Comparison of ENCODE assay signal across 12 cellular contexts in the genomic region with DNA sequence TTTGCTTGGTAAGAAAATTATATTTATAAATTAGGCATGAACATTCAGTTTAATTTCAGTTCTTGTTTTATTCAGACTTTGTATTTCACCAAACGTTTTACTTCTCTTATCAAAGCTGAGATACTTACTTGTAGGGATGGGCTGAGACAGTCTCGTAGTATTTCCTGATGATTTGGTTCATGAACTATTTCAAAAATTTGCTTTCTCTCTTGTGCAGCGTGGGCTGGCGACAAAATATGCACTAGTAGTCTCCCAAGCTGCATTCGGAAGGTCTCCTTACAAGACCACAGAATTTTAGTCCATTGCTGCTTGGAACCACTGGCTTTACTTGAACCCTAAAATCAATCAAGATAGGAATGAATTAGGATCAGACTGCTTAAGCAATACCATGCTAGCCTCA.
A peak's percentile ranks its signal among the peaks of the same experiment; 100 is the strongest.
DNase-seq lines count a peak whose midpoint lies in the region; ATAC-seq and TF ChIP-seq lines count a peak whose summit lies in the region.
"Had no signal": no experiment of that assay in that cellular context is flagged by ENCODE, and none has a peak within 500 bp of the region (broad histone marks: within the 10 kb centered on the region; RNA-seq: fewer than 3 reads in every experiment).

No MANE protein-coding gene starts in this region.

- no peaks in the 10 kb centered on the region for H3K79me2 ChIP-seq in ACC112 (ENCODE audit: control insufficient read depth, insufficient read depth, low read length, unreplicated experiment)

- no peaks in the 10 kb centered on the region for H3K4me1 Mint-ChIP-seq in stimulated activated naive CD8-positive, alpha-beta T cell treated with anti-CD3 and anti-CD28 coated beads, Interleukin-15, amount 100 ng/mL, for 72 hours

- no peak for ATAC-seq in gastroesophageal sphincter
- no peak for ATAC-seq in HG02588 (IDR thresholded peaks at IDR 0.05; ENCODE audit: unreplicated experiment)
- ATAC-seq in stimulated activated naive CD8-positive, alpha-beta T cell treated with anti-CD3 and anti-CD28 coated beads, Interleukin-15, amount 100 ng/mL, for 72 hours: no peak
- ATAC-seq: mucosa of descending colon had no signal

- no peak for TF ChIP-seq EP300 in gastroesophageal sphincter (IDR thresholded peaks at IDR 0.05)

- H3K27me3 Mint-ChIP-seq in stimulated activated naive CD8-positive, alpha-beta T cell treated with anti-CD3 and anti-CD28 coated beads, Interleukin-15, amount 100 ng/mL, for 72 hours: no peaks in the 10 kb centered on the region

- H2AFZ ChIP-seq in ACC112 (ENCODE audit: low read length, unreplicated experiment): peak overlapping the region; percentile 63

- no peak for TF ChIP-seq POLR2A in gastroesophageal sphincter (IDR thresholded peaks at IDR 0.05)

- H3K27ac Mint-ChIP-seq in stimulated activated naive CD8-positive, alpha-beta T cell treated with anti-CD3 and anti-CD28 coated beads, Interleukin-15, amount 100 ng/mL, for 72 hours: no peak overlapping the region

- peak; percentile 69 for DNase-seq in HS-5 (ENCODE audit: low read depth)
- peak; percentile 86 for DNase-seq in brain microvascular endothelial cell
- DNase-seq in kidney epithelial cell (ENCODE audit: low read depth): peak; percentile 16
- DNase-seq in stimulated activated naive CD8-positive, alpha-beta T cell treated with anti-CD3 and anti-CD28 coated beads, Interleukin-15, amount 100 ng/mL, for 72 hours: no peak
- DNase-seq in NCI-H748 (lab: John Stamatoyannopoulos, UW; ENCODE audit: unreplicated experiment): no peak
- DNase-seq: activated CD4-positive, alpha-beta T cell treated with anti-CD3 and anti-CD28 coated beads, Interleukin-2, amount 50 U/mL, for 1 hour; caudate nucleus; mucosa of descending colon had no signal

- H3K9me3 Mint-ChIP-seq in stimulated activated naive CD8-positive, alpha-beta T cell treated with anti-CD3 and anti-CD28 coated beads, Interleukin-15, amount 100 ng/mL, for 72 hours: no peaks in the 10 kb centered on the region

- H3K4me3 Mint-ChIP-seq in stimulated activated naive CD8-positive, alpha-beta T cell treated with anti-CD3 and anti-CD28 coated beads, Interleukin-15, amount 100 ng/mL, for 72 hours: no peak overlapping the region

- H3K27me3 ChIP-seq in ACC112 (ENCODE audit: insufficient read depth, low read length) (no peaks in the 10 kb centered on the region), brain microvascular endothelial cell (replicated peaks) (no peaks in the 10 kb centered on the region), kidney epithelial cell (ENCODE audit: control insufficient read depth, insufficient read depth, low read length) (no peaks in the 10 kb centered on the region), gastroesophageal sphincter (no peaks in the 10 kb centered on the region)
- H3K27me3 ChIP-seq: tibial nerve had no signal

- no peaks in the 10 kb centered on the region for H3K9me3 ChIP-seq in gastroesophageal sphincter
- H3K9me3 ChIP-seq: mucosa of descending colon, tibial nerve had no signal

- H3K4me3 ChIP-seq in ACC112 (ENCODE audit: low read depth, low read length): peak overlapping the region; percentile 55
- no peak overlapping the region for H3K4me3 ChIP-seq in brain microvascular endothelial cell (ENCODE audit: low read depth, low read length)
- no peak overlapping the region for H3K4me3 ChIP-seq in kidney epithelial cell (ENCODE audit: low read depth, low read length)
- H3K4me3 ChIP-seq in gastroesophageal sphincter: no peak overlapping the region
- H3K4me3 ChIP-seq: mucosa of descending colon, tibial nerve had no signal

- peaks cover 54% of the 10 kb centered on the region for H3K4me1 ChIP-seq in ACC112 (ENCODE audit: control insufficient read depth, insufficient read depth, low read length, unreplicated experiment)
- H3K4me1 ChIP-seq in gastroesophageal sphincter: no peaks in the 10 kb centered on the region
- H3K4me1 ChIP-seq: tibial nerve had no signal

- in situ Hi-C loops in brain microvascular endothelial cell (cut with HindIII; ENCODE audit: low pct_ligation_motif_present, low sequenced_read_pairs): no loop called here

- no peak for TF ChIP-seq CTCF in brain microvascular endothelial cell (IDR thresholded peaks at IDR 0.05; ENCODE audit: low read depth, low read length, missing control alignments)
- TF ChIP-seq CTCF in kidney epithelial cell (IDR thresholded peaks at IDR 0.05; ENCODE audit: insufficient read depth, low read length, poor library complexity, severe bottlenecking): no peak
- no peak for TF ChIP-seq CTCF in gastroesophageal sphincter (IDR thresholded peaks at IDR 0.05)

- H3K36me3 ChIP-seq in ACC112 (ENCODE audit: insufficient read depth, low read length) (peaks cover 7% of the 10 kb centered on the region; the same call in 1 of the 2 replicates), brain microvascular endothelial cell (replicated peaks) (no peaks in the 10 kb centered on the region), kidney epithelial cell (ENCODE audit: control insufficient read depth, insufficient read depth, low read length) (peaks cover 2% of the 10 kb centered on the region), gastroesophageal sphincter (peaks cover 0 to 90% of the 10 kb centered on the region in 2 donors)

- WGBS in gastroesophageal sphincter (ENCODE audit: low coverage in 1 of 2), 2 donors: 74 to 86% methylated on average over 4 to 5 of the region's 5 CpGs

- H3K27ac ChIP-seq in ACC112 (ENCODE audit: low read depth, low read length) (peak overlapping the region; percentile 81), brain microvascular endothelial cell (peak overlapping the region; percentile 53), gastroesophageal sphincter (no peak overlapping the region)
- H3K27ac ChIP-seq: tibial nerve had no signal

Comparison
In these comparisons a context has a peak if more than half of its experiments do, and no peak if none do; other contexts are left out.
1. H3K27ac ChIP-seq: peak in ACC112 (single experiment) and brain microvascular endothelial cell (single experiment); none in gastroesophageal sphincter (0 of 4).
2. DNase-seq: peak in HS-5 (single experiment), brain microvascular endothelial cell (single experiment) and kidney epithelial cell (single experiment); none in stimulated activated naive CD8-positive, alpha-beta T cell treated with anti-CD3 and anti-CD28 coated beads, Interleukin-15, amount 100 ng/mL, for 72 hours (0 of 2) and NCI-H748 (single experiment).